Comparison of ENCODE assay signal across 8 cellular contexts in genomic region chr22:42769574-42770447, GRCh38. TPM values are rescaled to one million over a fixed set of nuclear protein-coding genes. Genes with fewer than 3 reads are reported as not detected.
DNase-seq lines count a peak whose midpoint lies in the region; ATAC-seq and TF ChIP-seq lines count a peak whose summit lies in the region.

No MANE protein-coding gene starts in this region.

- TF ChIP-seq CTCF in SU-DHL-6 (IDR thresholded peaks at IDR 0.05; ENCODE audit: insufficient read depth, low read length, poor library complexity, severe bottlenecking) (no peak), WERI-Rb-1 (IDR thresholded peaks at IDR 0.05; ENCODE audit: low read depth, low read length) (no peak)

- H3K79me2 ChIP-seq in SU-DHL-6 (ENCODE audit: insufficient read depth, low read length): no peaks in the 10 kb centered on the region

- peaks cover 16% of the 10 kb centered on the region for H3F3A ChIP-seq in SU-DHL-6 (ENCODE audit: insufficient read depth)

- intact Hi-C loops in posterior cingulate gyrus (cut with DNase I): no loop called here

- H3K27ac ChIP-seq in SU-DHL-6 (ENCODE audit: low read depth, low read length) (peak overlapping the region; percentile 71), urinary bladder (ENCODE audit: low read depth) (peak overlapping the region; percentile 77), WERI-Rb-1 (no peak overlapping the region)

- H3K4me2 ChIP-seq in SU-DHL-6 (ENCODE audit: low read depth, low read length, poor library complexity, severe bottlenecking): peak overlapping the region; percentile 47

- H3K9me3 ChIP-seq in SU-DHL-6 (ENCODE audit: insufficient read depth, low read length) (no peaks in the 10 kb centered on the region; the same call in 1 of the 2 replicates), WERI-Rb-1 (ENCODE audit: severe bottlenecking) (no peaks in the 10 kb centered on the region)

- H4K20me1 ChIP-seq in SU-DHL-6 (ENCODE audit: low read depth, low read length): no peaks in the 10 kb centered on the region

- peak overlapping the region; percentile 32 for H3K9ac ChIP-seq in SU-DHL-6 (ENCODE audit: low read length)

- ATAC-seq in GM18870 (IDR thresholded peaks at IDR 0.05; ENCODE audit: unreplicated experiment) (peak; percentile 47), HG02943 (IDR thresholded peaks at IDR 0.05; ENCODE audit: low read depth, unreplicated experiment) (peak; percentile 56)

- no peaks in the 10 kb centered on the region for H3K4me1 ChIP-seq in urinary bladder (ENCODE audit: insufficient read depth)

- WGBS in urinary bladder: 38% methylated on average over 50 of the region's 50 CpGs

- H3K27me3 ChIP-seq in SU-DHL-6 (ENCODE audit: low read length) (no peaks in the 10 kb centered on the region), WERI-Rb-1 (ENCODE audit: insufficient read depth, low read depth, severe bottlenecking) (no peaks in the 10 kb centered on the region)

- no peak overlapping the region for H3K4me3 ChIP-seq in SU-DHL-6 (ENCODE audit: insufficient read depth, low read length, poor library complexity, severe bottlenecking)
- H3K4me3 ChIP-seq in urinary bladder (ENCODE audit: low read depth, low read length): no peak overlapping the region
- no peak overlapping the region for H3K4me3 ChIP-seq in WERI-Rb-1 (ENCODE audit: low read depth, low read length)

- DNase-seq in kidney glomerular epithelial cell (lab: John Stamatoyannopoulos, UW) (peak; percentile 59), midbrain (lab: John Stamatoyannopoulos, UW) (no peak), WERI-Rb-1 (no peak), posterior cingulate gyrus (no peak)

- H3K36me3 ChIP-seq in SU-DHL-6 (ENCODE audit: low read length) (no peaks in the 10 kb centered on the region), urinary bladder (ENCODE audit: insufficient read depth) (no peaks in the 10 kb centered on the region), WERI-Rb-1 (no peaks in the 10 kb centered on the region)

- H2AFZ ChIP-seq in SU-DHL-6 (ENCODE audit: low read depth, low read length, severe bottlenecking): no peak overlapping the region

- H3K9me2 ChIP-seq in SU-DHL-6 (replicated peaks; ENCODE audit: insufficient read depth, low read length): no peaks in the 10 kb centered on the region

RNA-seq across cellular contexts. Expression of gene A4GALT, which starts 49.1 kb away (rescaled TPM):
- total RNA-seq in urinary bladder: 10.7 TPM
- 71.2 TPM for polyA plus RNA-seq in urinary bladder
